ENCODE assay signal across 26 cellular contexts in the genomic region with DNA sequence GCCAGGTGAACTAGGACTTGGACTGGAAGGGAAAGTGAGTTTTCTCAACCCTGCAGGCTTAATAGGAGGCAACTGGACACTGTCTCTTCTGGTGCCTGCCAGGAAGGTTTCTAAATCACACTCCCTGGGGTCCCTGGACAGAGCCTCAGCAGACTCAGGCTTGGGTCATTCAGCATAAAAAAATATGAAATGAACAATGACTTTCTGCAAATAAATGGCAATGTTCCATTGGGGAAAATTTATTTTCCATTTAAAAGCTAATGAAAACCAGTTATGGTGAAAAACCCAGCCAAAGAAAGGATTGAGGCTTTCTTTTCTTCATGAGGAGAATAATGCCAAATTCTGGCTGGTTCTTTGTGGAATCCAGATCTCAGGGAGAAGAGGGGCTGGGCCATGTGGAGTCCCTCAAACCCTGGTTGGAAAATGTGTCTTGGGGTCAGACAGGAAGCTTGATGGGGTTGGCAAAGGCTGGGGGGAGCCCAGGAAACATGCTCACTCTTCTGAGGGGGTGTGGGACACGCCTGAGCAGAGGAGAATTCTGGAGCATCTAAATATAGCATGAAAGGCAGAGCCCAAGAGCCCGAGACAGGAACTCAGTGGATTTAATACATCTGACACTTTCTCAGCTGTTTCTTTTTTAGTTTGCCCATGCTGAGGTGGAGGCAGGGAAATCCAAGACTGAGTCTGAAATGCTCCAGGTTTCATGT.
DNase-seq lines count a peak whose midpoint lies in the region; TF ChIP-seq lines count a peak whose summit lies in the region.
"Had no signal": no experiment of that assay in that cellular context is flagged by ENCODE, and none has a peak within 500 bp of the region (broad histone marks: within the 10 kb centered on the region; RNA-seq: fewer than 3 reads in every experiment).

No MANE protein-coding gene starts in this region.

- no peaks in the 10 kb centered on the region for H3K9me3 Mint-ChIP-seq in nephron progenitor cell
- H3K9me3 Mint-ChIP-seq: activated naive CD8-positive, alpha-beta T cell treated with anti-CD3 and anti-CD28 coated beads, Interleukin-2, amount 10 ng/mL, durations not matched to agents 7 days and 5 days had no signal

- no peak overlapping the region for H3K4me3 ChIP-seq in breast epithelium
- H3K4me3 ChIP-seq in spleen, result no peak overlapping the region
- H3K4me3 ChIP-seq: HAP-1, lower lobe of right lung, SK-N-MC, upper lobe of right lung had no signal

- peak overlapping the region; percentile 50 to 83 for H3K27ac ChIP-seq in breast epithelium
- H3K27ac ChIP-seq in spleen, result no peak overlapping the region
- H3K27ac ChIP-seq: lower lobe of right lung, SK-N-MC, upper lobe of right lung had no signal

- H3K4me3 Mint-ChIP-seq in nephron progenitor cell, result no peak overlapping the region
- H3K4me3 Mint-ChIP-seq: activated CD4-positive, alpha-beta T cell treated with anti-CD3 and anti-CD28 coated beads for 36 hours; activated naive CD8-positive, alpha-beta T cell treated with anti-CD3 and anti-CD28 coated beads, Interleukin-2, amount 10 ng/mL, durations not matched to agents 7 days and 5 days had no signal

- TF ChIP-seq POLR2A in breast epithelium (IDR thresholded peaks at IDR 0.05) (no peak), spleen (IDR thresholded peaks at IDR 0.05) (no peak)

- H3K4me1 ChIP-seq in breast epithelium (no peaks in the 10 kb centered on the region), spleen (no peaks in the 10 kb centered on the region)
- H3K4me1 ChIP-seq: Caco-2, HAP-1, lower lobe of right lung, upper lobe of right lung had no signal

- 32 to 56% (median 43%) methylated on average over 2 of the region's 2 CpGs for WGBS in spleen, 5 donors

- peaks cover 0 to 8% of the 10 kb centered on the region in 2 donors for H3K27me3 ChIP-seq in breast epithelium
- H3K27me3 ChIP-seq in spleen (replicated peaks in 1 of 7), result peaks cover 0 to 45% (median 3%) of the 10 kb centered on the region in 7 donors

- no peaks in the 10 kb centered on the region for H3K36me3 Mint-ChIP-seq in nephron progenitor cell (ENCODE audit: low read depth)
- H3K36me3 Mint-ChIP-seq: activated naive CD8-positive, alpha-beta T cell treated with anti-CD3 and anti-CD28 coated beads, Interleukin-2, amount 10 ng/mL, durations not matched to agents 7 days and 5 days had no signal

- DNase-seq in GM03348 (ENCODE audit: low spot score) (peak; percentile 42), breast epithelium (ENCODE audit: low spot score in 2 of 2) (no peak), nephron progenitor cell (no peak), spleen (peak; percentile 18), NCI-H510A (lab: John Stamatoyannopoulos, UW) (no peak), kidney tubule cell (ENCODE audit: low spot score) (no peak), NCI-H187 treated with DMSO at 0.1 percent for 48 hours (lab: John Stamatoyannopoulos, UW) (no peak)
- DNase-seq in activated CD4-positive, CD25-positive, alpha-beta regulatory T cell (lab: John Stamatoyannopoulos, UW), result no peak
- DNase-seq: activated CD4-positive, alpha-beta T cell treated with anti-CD3 and anti-CD28 coated beads for 36 hours; activated naive CD8-positive, alpha-beta T cell treated with anti-CD3 and anti-CD28 coated beads, Interleukin-2, amount 10 ng/mL, durations not matched to agents 7 days and 5 days; activated T-cell treated with anti-CD3 and anti-CD28 coated beads for 4 hours; cerebellar nuclear complex; DMS79 treated with DMSO at 0.1 percent for 48 hours; kidney; lower lobe of right lung; NCI-H1105; NCI-H2081; NCI-H345; NCI-H748 treated with DMSO at 0.1 percent for 48 hours; occipital lobe; RPMI8226; stimulated activated CD4-positive, alpha-beta T cell treated with anti-CD3 and anti-CD28 coated beads, Interleukin-2, amount 100 ng/mL, for 48 hours had no signal

- H3K27me3 Mint-ChIP-seq in nephron progenitor cell (ENCODE audit: low read depth, poor library complexity), result peaks cover 35% of the 10 kb centered on the region

- intact Hi-C loops in breast epithelium (cut with DNase I; ENCODE audit: low total_unique reads) (no loop called here), spleen (cut with DNase I; ENCODE audit: low total_unique reads) (no loop called here)

- H3K36me3 ChIP-seq in breast epithelium (no peaks in the 10 kb centered on the region), spleen (no peaks in the 10 kb centered on the region)
- H3K36me3 ChIP-seq: HAP-1, lower lobe of right lung, upper lobe of right lung had no signal

- no peaks in the 10 kb centered on the region for H3K9me3 ChIP-seq in breast epithelium
- peaks cover 0 to 4% (median 0%) of the 10 kb centered on the region in 8 donors for H3K9me3 ChIP-seq in spleen
- H3K9me3 ChIP-seq: Caco-2, HAP-1, lower lobe of right lung, upper lobe of right lung had no signal

- H3K27ac Mint-ChIP-seq in nephron progenitor cell, result peak overlapping the region; percentile 19
- H3K27ac Mint-ChIP-seq: activated CD4-positive, alpha-beta T cell treated with anti-CD3 and anti-CD28 coated beads for 36 hours; activated naive CD8-positive, alpha-beta T cell treated with anti-CD3 and anti-CD28 coated beads, Interleukin-2, amount 10 ng/mL, durations not matched to agents 7 days and 5 days had no signal

- TF ChIP-seq CTCF in breast epithelium (IDR thresholded peaks at IDR 0.05) (no peak), nephron progenitor cell (IDR thresholded peaks at IDR 0.05) (no peak), spleen (IDR thresholded peaks at IDR 0.05 in 8 of 11, conservative IDR thresholded peaks at IDR 0.05 in 3 of 11) (no peak)

- H3K4me1 Mint-ChIP-seq in nephron progenitor cell, result peaks cover 13% of the 10 kb centered on the region
- H3K4me1 Mint-ChIP-seq: activated CD4-positive, alpha-beta T cell treated with anti-CD3 and anti-CD28 coated beads for 36 hours had no signal

Comparison
In these comparisons a context has a peak if more than half of its experiments do, and no peak if none do; other contexts are left out.
1. DNase-seq: peak in GM03348 (single experiment) and spleen (single experiment); none in breast epithelium (0 of 2), nephron progenitor cell (single experiment), NCI-H510A (single experiment), kidney tubule cell (single experiment), NCI-H187 treated with DMSO at 0.1 percent for 48 hours (single experiment) and activated CD4-positive, CD25-positive, alpha-beta regulatory T cell (0 of 4).
2. H3K27ac ChIP-seq: peak in breast epithelium (2 of 2); none in spleen (0 of 8).